15 cellular contexts compared by ENCODE assay signal in the genomic region with DNA sequence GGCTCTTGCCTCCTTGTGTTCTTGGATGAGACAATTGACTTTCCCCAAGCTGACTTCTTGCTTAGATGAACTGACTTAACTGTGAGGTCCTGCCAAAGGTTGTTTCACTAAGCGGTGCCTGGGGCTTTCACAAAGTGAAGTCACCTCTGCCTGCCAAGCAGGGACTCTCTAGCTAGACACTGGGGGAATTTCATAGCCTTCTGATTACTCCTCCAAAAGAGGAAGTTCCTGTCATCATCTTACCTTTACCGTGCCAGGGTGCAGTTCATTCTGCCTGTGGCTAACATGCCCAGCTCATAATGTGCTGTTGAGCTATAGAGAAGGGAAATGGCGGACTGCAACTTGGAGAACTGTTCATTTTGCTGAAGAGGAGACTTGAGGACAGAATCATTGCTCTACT.
DNase-seq lines count a peak whose midpoint lies in the region; ATAC-seq and TF ChIP-seq lines count a peak whose summit lies in the region.
"Had no signal": no experiment of that assay in that cellular context is flagged by ENCODE, and none has a peak within 500 bp of the region (broad histone marks: within the 10 kb centered on the region; RNA-seq: fewer than 3 reads in every experiment).

No MANE protein-coding gene starts in this region.

- no peak overlapping the region for H3K4me3 ChIP-seq in coronary artery
- H3K4me3 ChIP-seq: left ventricle myocardium inferior, pancreas, upper lobe of left lung had no signal

- H3K27ac ChIP-seq in epithelial cell of prostate (peak overlapping the region; percentile 63), coronary artery (no peak overlapping the region)
- H3K27ac ChIP-seq: brain microvascular endothelial cell, left ventricle myocardium inferior, pancreas, upper lobe of left lung had no signal

- DNase-seq in epithelial cell of prostate (ENCODE audit: low read depth, low spot score) (no peak), NCI-H69 (lab: John Stamatoyannopoulos, UW) (no peak), mucosa of gallbladder (ENCODE audit: low spot score) (no peak), Ammon's horn (ENCODE audit: low spot score) (no peak), coronary artery (ENCODE audit: low spot score) (no peak)
- DNase-seq: activated T-cell treated with anti-CD3 and anti-CD28 coated beads, Interleukin-2, amount 50 U/mL, for 4 hours; brain microvascular endothelial cell; CD8-positive, alpha-beta T cell; left ventricle myocardium inferior; NCI-H146; pancreas; upper lobe of left lung had no signal

- no peak for TF ChIP-seq CTCF in coronary artery (IDR thresholded peaks at IDR 0.05)

- ATAC-seq in GM18867 (IDR thresholded peaks at IDR 0.05; ENCODE audit: unreplicated experiment): peak; percentile 95
- peak; percentile 78 for ATAC-seq in GM21528 (IDR thresholded peaks at IDR 0.05; ENCODE audit: low FRiP score, unreplicated experiment)
- ATAC-seq in HG03095 (IDR thresholded peaks at IDR 0.05; ENCODE audit: unreplicated experiment): peak; percentile 93
- ATAC-seq: activated T-cell treated with anti-CD3 and anti-CD28 coated beads, Interleukin-2, amount 50 U/mL, for 4 hours; CD8-positive, alpha-beta T cell had no signal
